Comparison of ENCODE assay signal across 1 cellular context in the genomic region with DNA sequence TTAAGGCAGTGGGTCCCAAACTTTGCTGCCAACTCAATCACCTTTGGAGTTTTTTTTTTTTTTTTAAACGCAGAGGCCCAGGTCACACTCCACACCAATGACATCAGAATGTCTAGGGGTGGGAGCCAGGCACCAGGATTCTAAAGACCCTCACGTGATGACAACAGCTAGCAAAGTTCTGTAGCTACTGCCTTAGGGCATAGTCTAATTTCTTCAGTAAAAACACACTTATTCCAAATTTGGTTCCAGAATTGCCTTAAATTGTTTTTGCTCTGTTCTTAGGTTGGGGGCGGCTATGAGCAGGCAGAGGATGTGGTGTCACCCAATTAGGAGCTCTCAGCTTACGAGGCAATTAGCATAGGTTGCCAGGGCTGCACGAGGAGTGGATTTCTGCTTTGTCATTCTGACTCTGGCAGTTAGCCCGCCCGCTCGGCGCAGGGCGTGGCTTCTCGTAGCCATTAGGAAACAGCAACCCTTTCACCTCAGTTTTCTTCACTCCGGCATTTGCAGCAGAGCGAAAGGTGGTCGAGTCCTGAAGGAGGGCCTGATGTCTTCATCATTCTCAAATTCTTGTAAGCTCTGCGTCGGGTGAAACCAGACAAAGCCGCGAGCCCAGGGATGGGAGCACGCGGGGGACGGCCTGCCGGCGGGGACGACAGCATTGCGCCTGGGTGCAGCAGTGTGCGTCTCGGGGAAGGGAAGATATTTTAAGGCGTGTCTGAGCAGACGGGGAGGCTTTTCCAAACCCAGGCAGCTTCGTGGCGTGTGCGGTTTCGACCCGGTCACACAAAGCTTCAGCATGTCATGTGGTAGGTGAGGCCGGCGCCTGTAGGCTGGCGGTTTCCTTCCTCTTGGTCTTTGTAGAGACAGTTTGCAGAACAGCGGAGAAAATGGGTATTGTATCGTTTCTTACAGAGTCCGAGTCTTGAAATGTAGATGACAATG.
A peak's percentile ranks its signal among the peaks of the same experiment; 100 is the strongest.
TF ChIP-seq lines count a peak whose summit lies in the region.

No MANE protein-coding gene starts in this region.

TF ChIP-seq in HepG2, 621 proteins besides CTCF, POLR2A, EP300 and RAD21 (continued from another document):
- peak; percentile 48; the same call in 1 of the 2 replicates for TF ChIP-seq ZNF556 (CRISPR knock-in tag; IDR thresholded peaks at IDR 0.05; ENCODE audit: borderline replicate concordance)
- TF ChIP-seq MIER2 (CRISPR knock-in tag; IDR thresholded peaks at IDR 0.05), result no peak
- peak; percentile 93 for TF ChIP-seq MAFF (IDR thresholded peaks at IDR 0.05; ENCODE audit: low read depth, low read length)
- no peak for TF ChIP-seq ZNF567 (CRISPR knock-in tag; IDR thresholded peaks at IDR 0.05; ENCODE audit: borderline replicate concordance)
- TF ChIP-seq JUND (CRISPR knock-in tag; IDR thresholded peaks at IDR 0.05), result no peak
- TF ChIP-seq, protein P1, sequence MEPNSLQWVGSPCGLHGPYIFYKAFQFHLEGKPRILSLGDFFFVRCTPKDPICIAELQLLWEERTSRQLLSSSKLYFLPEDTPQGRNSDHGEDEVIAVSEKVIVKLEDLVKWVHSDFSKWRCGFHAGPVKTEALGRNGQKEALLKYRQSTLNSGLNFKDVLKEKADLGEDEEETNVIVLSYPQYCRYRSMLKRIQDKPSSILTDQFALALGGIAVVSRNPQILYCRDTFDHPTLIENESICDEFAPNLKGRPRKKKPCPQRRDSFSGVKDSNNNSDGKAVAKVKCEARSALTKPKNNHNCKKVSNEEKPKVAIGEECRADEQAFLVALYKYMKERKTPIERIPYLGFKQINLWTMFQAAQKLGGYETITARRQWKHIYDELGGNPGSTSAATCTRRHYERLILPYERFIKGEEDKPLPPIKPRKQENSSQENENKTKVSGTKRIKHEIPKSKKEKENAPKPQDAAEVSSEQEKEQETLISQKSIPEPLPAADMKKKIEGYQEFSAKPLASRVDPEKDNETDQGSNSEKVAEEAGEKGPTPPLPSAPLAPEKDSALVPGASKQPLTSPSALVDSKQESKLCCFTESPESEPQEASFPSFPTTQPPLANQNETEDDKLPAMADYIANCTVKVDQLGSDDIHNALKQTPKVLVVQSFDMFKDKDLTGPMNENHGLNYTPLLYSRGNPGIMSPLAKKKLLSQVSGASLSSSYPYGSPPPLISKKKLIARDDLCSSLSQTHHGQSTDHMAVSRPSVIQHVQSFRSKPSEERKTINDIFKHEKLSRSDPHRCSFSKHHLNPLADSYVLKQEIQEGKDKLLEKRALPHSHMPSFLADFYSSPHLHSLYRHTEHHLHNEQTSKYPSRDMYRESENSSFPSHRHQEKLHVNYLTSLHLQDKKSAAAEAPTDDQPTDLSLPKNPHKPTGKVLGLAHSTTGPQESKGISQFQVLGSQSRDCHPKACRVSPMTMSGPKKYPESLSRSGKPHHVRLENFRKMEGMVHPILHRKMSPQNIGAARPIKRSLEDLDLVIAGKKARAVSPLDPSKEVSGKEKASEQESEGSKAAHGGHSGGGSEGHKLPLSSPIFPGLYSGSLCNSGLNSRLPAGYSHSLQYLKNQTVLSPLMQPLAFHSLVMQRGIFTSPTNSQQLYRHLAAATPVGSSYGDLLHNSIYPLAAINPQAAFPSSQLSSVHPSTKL (CRISPR knock-in tag; IDR thresholded peaks at IDR 0.05), result peak; percentile 51
- peak; percentile 61; the same call in 1 of the 2 replicates for TF ChIP-seq RNF2 (conservative IDR thresholded peaks at IDR 0.05; ENCODE audit: low read depth)
- TF ChIP-seq, protein P2, sequence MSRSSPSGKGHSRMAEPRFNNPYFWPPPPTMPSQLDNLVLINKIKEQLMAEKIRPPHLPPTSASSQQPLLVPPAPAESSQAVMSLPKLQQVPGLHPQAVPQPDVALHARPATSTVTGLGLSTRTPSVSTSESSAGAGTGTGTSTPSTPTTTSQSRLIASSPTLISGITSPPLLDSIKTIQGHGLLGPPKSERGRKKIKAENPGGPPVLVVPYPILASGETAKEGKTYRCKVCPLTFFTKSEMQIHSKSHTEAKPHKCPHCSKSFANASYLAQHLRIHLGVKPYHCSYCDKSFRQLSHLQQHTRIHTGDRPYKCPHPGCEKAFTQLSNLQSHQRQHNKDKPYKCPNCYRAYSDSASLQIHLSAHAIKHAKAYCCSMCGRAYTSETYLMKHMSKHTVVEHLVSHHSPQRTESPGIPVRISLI (CRISPR knock-in tag; IDR thresholded peaks at IDR 0.05; ENCODE audit: borderline replicate concordance), result peak; percentile 65; the same call in 1 of the 2 replicates
- TF ChIP-seq, protein P3, sequence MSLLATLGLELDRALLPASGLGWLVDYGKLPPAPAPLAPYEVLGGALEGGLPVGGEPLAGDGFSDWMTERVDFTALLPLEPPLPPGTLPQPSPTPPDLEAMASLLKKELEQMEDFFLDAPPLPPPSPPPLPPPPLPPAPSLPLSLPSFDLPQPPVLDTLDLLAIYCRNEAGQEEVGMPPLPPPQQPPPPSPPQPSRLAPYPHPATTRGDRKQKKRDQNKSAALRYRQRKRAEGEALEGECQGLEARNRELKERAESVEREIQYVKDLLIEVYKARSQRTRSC (CRISPR knock-in tag; IDR thresholded peaks at IDR 0.05; ENCODE audit: low read depth), result no peak
- TF ChIP-seq ZNF776 (CRISPR knock-in tag; IDR thresholded peaks at IDR 0.05), result 0 out of 2 replicates have a peak, but pooled peaks have one; percentile 31
- TF ChIP-seq GLI4 (CRISPR knock-in tag; IDR thresholded peaks at IDR 0.05; ENCODE audit: borderline replicate concordance), result 0 out of 2 replicates have a peak, but pooled peaks have one; percentile 60
- TF ChIP-seq BHLHE40 (IDR thresholded peaks at IDR 0.05; ENCODE audit: low read length), result peak; percentile 80
- TF ChIP-seq, protein P4, sequence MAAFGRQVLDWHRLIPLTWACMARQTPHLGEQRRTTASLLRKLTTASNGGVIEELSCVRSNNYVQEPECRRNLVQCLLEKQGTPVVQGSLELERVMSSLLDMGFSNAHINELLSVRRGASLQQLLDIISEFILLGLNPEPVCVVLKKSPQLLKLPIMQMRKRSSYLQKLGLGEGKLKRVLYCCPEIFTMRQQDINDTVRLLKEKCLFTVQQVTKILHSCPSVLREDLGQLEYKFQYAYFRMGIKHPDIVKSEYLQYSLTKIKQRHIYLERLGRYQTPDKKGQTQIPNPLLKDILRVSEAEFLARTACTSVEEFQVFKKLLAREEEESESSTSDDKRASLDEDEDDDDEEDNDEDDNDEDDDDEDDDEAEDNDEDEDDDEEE (CRISPR knock-in tag; IDR thresholded peaks at IDR 0.05), result peak; percentile 75; the same call in 1 of the 2 replicates
